ENCODE assay signal across 35 cellular contexts in genomic region chr10:113712024-113712423, GRCh38. TPM values are rescaled to one million over a fixed set of nuclear protein-coding genes. Genes with fewer than 3 reads are reported as not detected.
"Had no signal": no experiment of that assay in that cellular context is flagged by ENCODE, and none has a peak within 500 bp of the region (broad histone marks: within the 10 kb centered on the region; RNA-seq: fewer than 3 reads in every experiment).

No MANE protein-coding gene starts in this region.

- H3K36me3 ChIP-seq: WERI-Rb-1 had no signal

- H3K27ac ChIP-seq: ascending aorta, brain microvascular endothelial cell, epithelial cell of prostate, esophagus squamous epithelium, heart right ventricle, WERI-Rb-1 had no signal

- DNase-seq: activated B cell treated with CpG ODN at 0.5 μM for 24 hours; activated CD4-positive, alpha-beta memory T cell treated with anti-CD3 and anti-CD28 coated beads, Interleukin-2, amount 10 ng/mL, durations not matched to agents 7 days and 5 days; activated CD4-positive, alpha-beta T cell treated with anti-CD3 and anti-CD28 coated beads for 36 hours; activated CD4-positive, alpha-beta T cell treated with anti-CD3 and anti-CD28 coated beads, Interleukin-2, amount 10 ng/mL, durations not matched to agents 24 days and 14 days; activated CD4-positive, alpha-beta T cell treated with anti-CD3 and anti-CD28 coated beads, Interleukin-2, amount 50 U/mL, for 4 hours; activated CD4-positive, CD25-positive, alpha-beta regulatory T cell treated with anti-CD3 and anti-CD28 coated beads, Interleukin-2, amount 50 U/mL, for 72 hours; activated CD8-positive, alpha-beta memory T cell treated with anti-CD3 and anti-CD28 coated beads, Interleukin-2, amount 50 U/mL, for 48 hours; activated gamma-delta T cell; activated naive CD4-positive, alpha-beta T cell; activated naive CD4-positive, alpha-beta T cell treated with anti-CD3 and anti-CD28 coated beads, Interleukin-2, amount 10 ng/mL, durations not matched to agents 7 days and 5 days; activated naive CD8-positive, alpha-beta T cell treated with anti-CD3 and anti-CD28 coated beads, Interleukin-2, amount 10 ng/mL, durations not matched to agents 7 days and 5 days; activated T-cell treated with anti-CD3 and anti-CD28 coated beads for 4 hours; activated T-cell treated with anti-CD3 and anti-CD28 coated beads, Interleukin-2, amount 50 U/mL, for 24 hours; activated T-cell treated with anti-CD3 and anti-CD28 coated beads, Interleukin-2, amount 50 U/mL, for 72 hours; brain microvascular endothelial cell; caudate nucleus; cortex of kidney; dermis blood vessel endothelial cell; effector CD8-positive, alpha-beta T cell; esophagus squamous epithelium; foreskin melanocyte; heart right ventricle; T-cell; T1000; WERI-Rb-1 had no signal

- H3K27me3 ChIP-seq: ascending aorta, brain microvascular endothelial cell, esophagus squamous epithelium, gastroesophageal sphincter, heart right ventricle had no signal

- FAIRE-seq: colon, endometrium, endothelial cell of umbilical vein had no signal

- H3K4me3 ChIP-seq: ascending aorta, esophagus squamous epithelium, gastroesophageal sphincter, heart right ventricle had no signal

- H3K9me3 ChIP-seq: ascending aorta, esophagus squamous epithelium, gastroesophageal sphincter, heart right ventricle had no signal

RNA-seq across cellular contexts. Expression of gene PLEKHS1, which starts 39.5 kb away (rescaled TPM):
- total RNA-seq: activated B cell treated with CpG ODN at 0.5 μM for 24 hours; activated CD4-positive, alpha-beta T cell treated with anti-CD3 and anti-CD28 coated beads, Interleukin-2, amount 10 ng/mL, durations not matched to agents 24 days and 14 days; activated naive CD4-positive, alpha-beta T cell treated with anti-CD3 and anti-CD28 coated beads, Interleukin-2, amount 50 U/mL, for 72 hours; activated naive CD8-positive, alpha-beta T cell treated with anti-CD3 and anti-CD28 coated beads, Interleukin-2, amount 10 ng/mL, durations not matched to agents 7 days and 5 days; activated T-cell treated with anti-CD3 and anti-CD28 coated beads, Interleukin-2, amount 50 U/mL, for 72 hours; ascending aorta; chondrocyte; dermis blood vessel endothelial cell; endothelial cell of umbilical vein; fibroblast of lung; glomerular endothelial cell; heart right ventricle; T-cell had no signal
- polyA plus RNA-seq: endothelial cell of umbilical vein, fibroblast of lung had no signal

RNA-seq across cellular contexts. Expression of gene NRAP, which starts 48.2 kb away (rescaled TPM):
- total RNA-seq: activated B cell treated with CpG ODN at 0.5 μM for 24 hours; activated CD4-positive, alpha-beta memory T cell treated with anti-CD3 and anti-CD28 coated beads, Interleukin-2, amount 10 ng/mL, durations not matched to agents 7 days and 5 days; activated CD4-positive, alpha-beta T cell treated with anti-CD3 and anti-CD28 coated beads for 36 hours; activated CD4-positive, alpha-beta T cell treated with anti-CD3 and anti-CD28 coated beads, Interleukin-2, amount 10 ng/mL, durations not matched to agents 24 days and 14 days; activated naive CD4-positive, alpha-beta T cell treated with anti-CD3 and anti-CD28 coated beads, Interleukin-2, amount 50 U/mL, for 72 hours; activated naive CD8-positive, alpha-beta T cell treated with anti-CD3 and anti-CD28 coated beads, Interleukin-2, amount 10 ng/mL, durations not matched to agents 7 days and 5 days; activated T-cell treated with anti-CD3 and anti-CD28 coated beads, Interleukin-2, amount 50 U/mL, for 72 hours; ascending aorta; chondrocyte; dermis blood vessel endothelial cell; endothelial cell of umbilical vein; fibroblast of lung; glomerular endothelial cell; T-cell had no signal
- polyA plus RNA-seq: endothelial cell of umbilical vein, fibroblast of lung had no signal
